1 cellular context compared by ENCODE assay signal in genomic region chr1:93906480-93906879, GRCh38.
TF ChIP-seq lines count a peak whose summit lies in the region.

No MANE protein-coding gene starts in this region.

TF ChIP-seq in liver, 16 proteins besides CTCF, POLR2A, EP300 and RAD21 (continued from another document):
- TF ChIP-seq REST (IDR thresholded peaks at IDR 0.05) = no peak
- TF ChIP-seq SP1 (IDR thresholded peaks at IDR 0.05) = no peak
- no peak for TF ChIP-seq GABPA (IDR thresholded peaks at IDR 0.05 in 1 of 2, conservative IDR thresholded peaks at IDR 0.05 in 1 of 2)
- TF ChIP-seq HNF4G (IDR thresholded peaks at IDR 0.05) = no peak
- TF ChIP-seq EGR1 (IDR thresholded peaks at IDR 0.05; ENCODE audit: low read depth in 2 of 2) = no peak
- TF ChIP-seq TAF1 (conservative IDR thresholded peaks at IDR 0.05) = no peak
- TF ChIP-seq ATF3 (IDR thresholded peaks at IDR 0.05) = no peak
